In genomic region chr4:53908661-53909078, GRCh38 we compare ENCODE assay signal across 1 cellular context.
TF ChIP-seq lines count a peak whose summit lies in the region.

No MANE protein-coding gene starts in this region.

TF ChIP-seq in K562, 482 proteins besides CTCF, POLR2A, EP300 and RAD21 (continued from another document and continues in another):
- no peak for TF ChIP-seq E2F1 (CRISPR knock-in tag; IDR thresholded peaks at IDR 0.05)
- no peak for TF ChIP-seq ZNF354B (CRISPR knock-in tag; IDR thresholded peaks at IDR 0.05)
- TF ChIP-seq NCOA2 (IDR thresholded peaks at IDR 0.05; ENCODE audit: partially characterized antibody in 2 of 2) = no peak
- TF ChIP-seq HMG20A (CRISPR knock-in tag; conservative IDR thresholded peaks at IDR 0.05) = no peak
- no peak for TF ChIP-seq SRF (CRISPR knock-in tag; IDR thresholded peaks at IDR 0.05)
- peak; percentile 83 for TF ChIP-seq HMBOX1 (IDR thresholded peaks at IDR 0.05)
- no peak for TF ChIP-seq AFF4 (CRISPR knock-in tag; IDR thresholded peaks at IDR 0.05)
- no peak for TF ChIP-seq NR0B1 (IDR thresholded peaks at IDR 0.05; ENCODE audit: partially characterized antibody)
- TF ChIP-seq SAP30 (IDR thresholded peaks at IDR 0.05; ENCODE audit: borderline replicate concordance, insufficient read depth, low read depth, low read length, poor library complexity, severe bottlenecking) = no peak
- no peak for TF ChIP-seq IRF2 (CRISPR knock-in tag; IDR thresholded peaks at IDR 0.05)
- no peak for TF ChIP-seq ZMIZ1 (IDR thresholded peaks at IDR 0.05; ENCODE audit: low read depth in 2 of 2, low read length in 2 of 2)
- TF ChIP-seq ZNF57 (CRISPR knock-in tag; IDR thresholded peaks at IDR 0.05) = no peak
- peak; percentile 30; the same call in 1 of the 2 replicates for TF ChIP-seq ARID1B (IDR thresholded peaks at IDR 0.05)
- no peak for TF ChIP-seq SUPT5H (IDR thresholded peaks at IDR 0.05)
- TF ChIP-seq HDAC2 (IDR thresholded peaks at IDR 0.05) = no peak
- TF ChIP-seq CEBPB (tag; IDR thresholded peaks at IDR 0.05) = peak; percentile 88
- TF ChIP-seq RB1 (IDR thresholded peaks at IDR 0.05; ENCODE audit: low read depth) = no peak
- no peak for TF ChIP-seq PYGO2 (tag; IDR thresholded peaks at IDR 0.05)
- TF ChIP-seq LCOR (CRISPR knock-in tag; IDR thresholded peaks at IDR 0.05) = peak; percentile 30; the same call in 1 of the 2 replicates
- TF ChIP-seq ZNF76 (CRISPR knock-in tag; IDR thresholded peaks at IDR 0.05; ENCODE audit: borderline replicate concordance) = no peak
- no peak for TF ChIP-seq FOSL1 (tag; conservative IDR thresholded peaks at IDR 0.05)
- no peak for TF ChIP-seq GATA2 (CRISPR knock-in tag; IDR thresholded peaks at IDR 0.05)
- TF ChIP-seq TAF7 (tag; IDR thresholded peaks at IDR 0.05) = no peak
- no peak for TF ChIP-seq ZBTB7A (IDR thresholded peaks at IDR 0.05; ENCODE audit: borderline replicate concordance, control insufficient read depth, low read depth, low read length)
- no peak for TF ChIP-seq C11orf30 (IDR thresholded peaks at IDR 0.05; ENCODE audit: low read depth)
- no peak for TF ChIP-seq ILF3 (IDR thresholded peaks at IDR 0.05; ENCODE audit: borderline replicate concordance)
- no peak for TF ChIP-seq GABPB2 (CRISPR knock-in tag; conservative IDR thresholded peaks at IDR 0.05)
- TF ChIP-seq MBD1 (CRISPR knock-in tag; IDR thresholded peaks at IDR 0.05) = no peak
- peak; percentile 26; the same call in 1 of the 2 replicates for TF ChIP-seq DPF2 (IDR thresholded peaks at IDR 0.05)
- 0 out of 2 replicates have a peak, but pooled peaks have one; percentile 28 for TF ChIP-seq JUND (IDR thresholded peaks at IDR 0.05; ENCODE audit: borderline replicate concordance, low read depth, low read length)
- TF ChIP-seq JUND (tag; IDR thresholded peaks at IDR 0.05; ENCODE audit: borderline replicate concordance, low read depth, low read length) = no peak
- no peak for TF ChIP-seq RERE (CRISPR knock-in tag; IDR thresholded peaks at IDR 0.05; ENCODE audit: borderline replicate concordance)
- TF ChIP-seq ID3 (CRISPR knock-in tag; IDR thresholded peaks at IDR 0.05) = no peak
- TF ChIP-seq ID3 (tag; IDR thresholded peaks at IDR 0.05) = no peak
- no peak for TF ChIP-seq TFAP4 (CRISPR knock-in tag; IDR thresholded peaks at IDR 0.05; ENCODE audit: borderline replicate concordance)
- TF ChIP-seq ZNF174 (CRISPR knock-in tag; IDR thresholded peaks at IDR 0.05) = no peak
- TF ChIP-seq ZNF143 (CRISPR knock-in tag; IDR thresholded peaks at IDR 0.05) = no peak
- no peak for TF ChIP-seq SOX6 (IDR thresholded peaks at IDR 0.05)
- TF ChIP-seq HINFP (tag; conservative IDR thresholded peaks at IDR 0.05; ENCODE audit: low read depth) = no peak
- no peak for TF ChIP-seq ERF (CRISPR knock-in tag; IDR thresholded peaks at IDR 0.05)
